In genomic region chr10:35462491-35462934, GRCh38 we compare ENCODE assay signal across 9 cellular contexts.
DNase-seq lines count a peak whose midpoint lies in the region; ATAC-seq and TF ChIP-seq lines count a peak whose summit lies in the region.
"Had no signal": no experiment of that assay in that cellular context is flagged by ENCODE, and none has a peak within 500 bp of the region (broad histone marks: within the 10 kb centered on the region; RNA-seq: fewer than 3 reads in every experiment).

No MANE protein-coding gene starts in this region.

- DNase-seq in NCI-H2029 (lab: John Stamatoyannopoulos, UW) (peak; percentile 7), right lobe of liver (peak; percentile 67 to 88 (median 84)), foreskin melanocyte (no peak), UCSD-AML1 (lab: John Stamatoyannopoulos, UW; ENCODE audit: unreplicated experiment) (no peak), GM10266 (ENCODE audit: extremely low spot score) (no peak), NCI-H2227 (lab: John Stamatoyannopoulos, UW; ENCODE audit: unreplicated experiment) (no peak)
- DNase-seq: activated T-cell treated with anti-CD3 and anti-CD28 coated beads, Interleukin-2, amount 50 U/mL, for 72 hours had no signal

- POLR2A ChIA-PET in HEK293 (lab: Yijun Ruan, JAX), result no interaction called here

- no peak for TF ChIP-seq POLR2A in right lobe of liver (IDR thresholded peaks at IDR 0.05)

- intact Hi-C loops in right lobe of liver (cut with DNase I), result no loop called here

- H3K4me3 ChIP-seq in HEK293 (ENCODE audit: low read depth, low read length) (no peak overlapping the region), right lobe of liver (peak overlapping the region in 1 of 3 donors; percentile 19)

- H3K36me3 ChIP-seq in HEK293 (ENCODE audit: control insufficient read depth in 2 of 2, insufficient read depth in 1 of 2, low read length in 2 of 2) (no peaks in the 10 kb centered on the region), right lobe of liver (no peaks in the 10 kb centered on the region)

- H3K9me3 ChIP-seq in HEK293 (ENCODE audit: control insufficient read depth, insufficient read depth, low read depth, low read length) (no peaks in the 10 kb centered on the region), right lobe of liver (no peaks in the 10 kb centered on the region)

- H3K27ac ChIP-seq in HEK293 (ENCODE audit: extremely low read depth, low read depth, low read length) (no peak overlapping the region), right lobe of liver (peak overlapping the region in 2 of 3 donors; percentile 12 to 51)

- WGBS in right lobe of liver (ENCODE audit: insufficient coverage, low coverage, low lambda C conversion rate, missing lambda C conversion rate), result 25% methylated on average over 2 of the region's 5 CpGs

- CTCF ChIA-PET in HEK293 (lab: Yijun Ruan, JAX), result interaction anchor here (0.6 kb wide), 1 partner anchor 109 kb away, joined by 4 read pairs; no protein-coding TSS in a partner anchor

- TF ChIP-seq CTCF in HEK293 (tag by site-specific recombination; IDR thresholded peaks at IDR 0.05) (no peak), right lobe of liver (IDR thresholded peaks at IDR 0.05) (no peak), GM10266 (IDR thresholded peaks at IDR 0.05; ENCODE audit: control insufficient read depth, insufficient read depth, low read depth, missing control alignments) (no peak)

- ATAC-seq in GM18519 (IDR thresholded peaks at IDR 0.05; ENCODE audit: low FRiP score, unreplicated experiment), result peak; percentile 75
- ATAC-seq in right lobe of liver, result peak; percentile 91 to 96 (median 96)

- no peaks in the 10 kb centered on the region for H3K27me3 ChIP-seq in right lobe of liver

- H3K4me1 ChIP-seq in HEK293 (ENCODE audit: control insufficient read depth, insufficient read depth, low read length) (peaks cover 11% of the 10 kb centered on the region), right lobe of liver (peaks cover 0 to 46% (median 22%) of the 10 kb centered on the region in 4 donors)

TF ChIP-seq in HEK293, 187 proteins besides CTCF, POLR2A, EP300 and RAD21:
- TF ChIP-seq OSR2 (tag by site-specific recombination; IDR thresholded peaks at IDR 0.05), result no peak
- TF ChIP-seq ZNF585B (tag by site-specific recombination; IDR thresholded peaks at IDR 0.05), result no peak
- no peak for TF ChIP-seq ATF2 (tag by site-specific recombination; IDR thresholded peaks at IDR 0.05; ENCODE audit: low read depth)
- TF ChIP-seq ZNF530 (tag by site-specific recombination; IDR thresholded peaks at IDR 0.05; ENCODE audit: low read depth), result no peak
- no peak for TF ChIP-seq ZNF155 (tag by site-specific recombination; IDR thresholded peaks at IDR 0.05)
- no peak for TF ChIP-seq PRDM4 (tag by site-specific recombination; IDR thresholded peaks at IDR 0.05)
- no peak for TF ChIP-seq MZF1 (tag by site-specific recombination; IDR thresholded peaks at IDR 0.05; ENCODE audit: borderline replicate concordance)
- no peak for TF ChIP-seq PRDM1 (tag by site-specific recombination; IDR thresholded peaks at IDR 0.05)
- no peak for TF ChIP-seq ZNF311 (tag by site-specific recombination; IDR thresholded peaks at IDR 0.05; ENCODE audit: borderline replicate concordance)
- no peak for TF ChIP-seq ZNF692 (tag by site-specific recombination; IDR thresholded peaks at IDR 0.05)
- peak; percentile 86 for TF ChIP-seq EGR2 (tag by site-specific recombination; IDR thresholded peaks at IDR 0.05; ENCODE audit: low read depth)
- no peak for TF ChIP-seq ZNF19 (tag by site-specific recombination; IDR thresholded peaks at IDR 0.05; ENCODE audit: low read depth)
- no peak for TF ChIP-seq ZNF214 (tag by site-specific recombination; IDR thresholded peaks at IDR 0.05; ENCODE audit: borderline replicate concordance)
- no peak for TF ChIP-seq ZSCAN16 (tag by site-specific recombination; IDR thresholded peaks at IDR 0.05)
- no peak for TF ChIP-seq ZNF157 (tag by site-specific recombination; IDR thresholded peaks at IDR 0.05)
- TF ChIP-seq ZFHX2 (tag by site-specific recombination; conservative IDR thresholded peaks at IDR 0.05), result peak; percentile 86
- 0 out of 2 replicates have a peak, but pooled peaks have one; percentile 21 for TF ChIP-seq ZNF600 (tag by site-specific recombination; IDR thresholded peaks at IDR 0.05)
- TF ChIP-seq ZIC2 (tag by site-specific recombination; IDR thresholded peaks at IDR 0.05), result peak; percentile 57; the same call in 1 of the 2 replicates

Comparison
In these comparisons a context has a peak if more than half of its experiments do, and no peak if none do; other contexts are left out.
1. DNase-seq: peak in NCI-H2029 (single experiment) and right lobe of liver (3 of 3); none in foreskin melanocyte (single experiment), UCSD-AML1 (single experiment), GM10266 (single experiment) and NCI-H2227 (single experiment).